ENCODE assay signal across 8 cellular contexts in genomic region chr11:63613517-63614135, GRCh38. TPM values are rescaled to one million over a fixed set of nuclear protein-coding genes. Genes with fewer than 3 reads are reported as not detected.
A peak's percentile ranks its signal among the peaks of the same experiment; 100 is the strongest.
DNase-seq lines count a peak whose midpoint lies in the region; ATAC-seq and TF ChIP-seq lines count a peak whose summit lies in the region.

No MANE protein-coding gene starts in this region.

- H3K9me3 ChIP-seq in SJSA1 (replicated peaks) (no peaks in the 10 kb centered on the region), iPS DF 6.9 (ENCODE audit: control insufficient read depth, insufficient read depth, low read length) (no peaks in the 10 kb centered on the region)

- DNase-seq in A172 (ENCODE audit: low spot score) (peak; percentile 51), SJSA1 (ENCODE audit: low read depth in 1 of 2, low spot score in 2 of 2) (peak; percentile 56 to 66), astrocyte of the spinal cord (ENCODE audit: low read depth, low spot score) (peak; percentile 12), iPS DF 6.9 (ENCODE audit: low read depth, low spot score) (no peak), NCI-H128 (lab: John Stamatoyannopoulos, UW; ENCODE audit: unreplicated experiment) (no peak)

- H3K4me1 ChIP-seq in SJSA1 (replicated peaks) = peaks cover 53% of the 10 kb centered on the region
- H3K4me1 ChIP-seq in iPS DF 6.9 (ENCODE audit: control insufficient read depth, insufficient read depth, low read length) = peaks cover 11% of the 10 kb centered on the region
- H3K4me1 ChIP-seq in rectal smooth muscle tissue (ENCODE audit: control insufficient read depth, insufficient read depth, low read length) = peaks cover 3% of the 10 kb centered on the region

- H3K4me3 ChIP-seq in SJSA1 (peak overlapping the region; percentile 51), astrocyte of the spinal cord (ENCODE audit: low read depth, low read length) (peak overlapping the region; percentile 64), iPS DF 6.9 (ENCODE audit: low read length) (peak overlapping the region; percentile 68; the same call in 1 of the 2 replicates), rectal smooth muscle tissue (ENCODE audit: low read length) (peak overlapping the region; percentile 90)

- TF ChIP-seq CTCF in astrocyte of the spinal cord (IDR thresholded peaks at IDR 0.05; ENCODE audit: low read depth, low read length) = no peak

- H3K27ac ChIP-seq in SJSA1 (peak overlapping the region; percentile 12), iPS DF 6.9 (ENCODE audit: low read length) (no peak overlapping the region), rectal smooth muscle tissue (ENCODE audit: low read depth, low read length) (peak overlapping the region; percentile 74)

- peak; percentile 38 for ATAC-seq in GM19463 (IDR thresholded peaks at IDR 0.05; ENCODE audit: unreplicated experiment)
- no peak for ATAC-seq in HG03135 (IDR thresholded peaks at IDR 0.05; ENCODE audit: unreplicated experiment)

- H3K27me3 ChIP-seq in SJSA1 (replicated peaks) (no peaks in the 10 kb centered on the region), iPS DF 6.9 (ENCODE audit: control insufficient read depth, insufficient read depth, low read length) (no peaks in the 10 kb centered on the region), rectal smooth muscle tissue (ENCODE audit: control insufficient read depth, insufficient read depth, low read length) (no peaks in the 10 kb centered on the region)

- H3K9ac ChIP-seq in rectal smooth muscle tissue (ENCODE audit: low read length) = peak overlapping the region; percentile 24

- H3K36me3 ChIP-seq in SJSA1 (no peaks in the 10 kb centered on the region), iPS DF 6.9 (ENCODE audit: control insufficient read depth, insufficient read depth, low read length) (no peaks in the 10 kb centered on the region), rectal smooth muscle tissue (ENCODE audit: control insufficient read depth, insufficient read depth, low read length) (no peaks in the 10 kb centered on the region)

- no CpG with 5 or more reads among the region's 45 CpGs for WGBS in iPS DF 6.9 (ENCODE audit: insufficient coverage, insufficient read length)

- in situ Hi-C loops in astrocyte of the spinal cord (cut with HindIII; ENCODE audit: low sequenced_read_pairs) = no loop called here

RNA-seq across cellular contexts. Expression of gene PLAAT3, which starts 0.6 kb away (rescaled TPM):
- total RNA-seq in A172 (2014; rRNA removed; shearing (Covaris generic)) = 45.4 and 60.1 TPM in 2 replicates
- 55.8 and 63.8 TPM in 2 replicates for total RNA-seq in SJSA1 (2014; rRNA removed; shearing (Covaris generic))

RNA-seq across cellular contexts. Expression of gene PLAAT2, which starts 50.4 kb away (rescaled TPM):
- total RNA-seq in A172 (2014; rRNA removed; shearing (Covaris generic)) = 0.28 TPM in 1 of 2 replicates, not detected in the other
- total RNA-seq in SJSA1 (2014; rRNA removed; shearing (Covaris generic)) = 0.39 TPM in 1 of 2 replicates, not detected in the other

RNA-seq across cellular contexts. Expression of gene ATL3, which starts 57.5 kb away (rescaled TPM):
- total RNA-seq in A172 (2014; rRNA removed; shearing (Covaris generic)) = 111 and 121 TPM in 2 replicates
- total RNA-seq in SJSA1 (2014; rRNA removed; shearing (Covaris generic)) = 105 and 183 TPM in 2 replicates

Comparison
In these comparisons a context has a peak if more than half of its experiments do, and no peak if none do; other contexts are left out.
1. DNase-seq: peak in A172 (single experiment), SJSA1 (2 of 2) and astrocyte of the spinal cord (single experiment); none in iPS DF 6.9 (single experiment) and NCI-H128 (single experiment).
2. Peak in every context shown above with its lines, with median percentiles within 50 percentile points of each other: H3K4me3 ChIP-seq.